9 cellular contexts compared by ENCODE assay signal in the genomic region with DNA sequence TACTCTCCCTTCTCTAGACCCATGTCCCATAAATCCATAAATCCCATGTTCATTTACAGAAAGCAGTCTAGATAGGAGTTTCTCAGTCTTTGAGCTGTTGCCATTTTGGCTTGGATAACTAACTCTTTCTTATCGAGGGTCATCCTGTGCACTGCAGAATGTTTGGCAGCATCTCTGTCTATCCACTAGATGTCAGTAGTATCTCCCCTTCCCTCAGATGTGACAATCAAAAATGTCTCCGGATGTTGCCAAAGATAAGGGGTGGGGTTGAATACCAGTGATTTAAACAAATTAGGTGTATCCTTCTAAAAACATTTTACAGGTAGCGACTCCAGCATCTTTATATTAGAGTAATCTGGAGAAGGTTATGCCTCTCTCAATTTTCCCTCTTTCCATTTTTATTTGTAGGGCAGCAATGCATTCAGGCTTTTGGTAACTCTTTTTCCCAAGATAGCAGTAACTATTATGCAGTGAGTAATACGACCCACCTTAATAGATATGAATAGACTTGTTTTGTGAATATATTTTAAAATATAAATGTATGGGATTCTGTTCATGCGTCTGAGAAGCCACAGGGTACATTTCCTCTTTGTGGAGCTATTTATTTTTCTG.
DNase-seq lines count a peak whose midpoint lies in the region; ATAC-seq and TF ChIP-seq lines count a peak whose summit lies in the region.
"Had no signal": no experiment of that assay in that cellular context is flagged by ENCODE, and none has a peak within 500 bp of the region (broad histone marks: within the 10 kb centered on the region; RNA-seq: fewer than 3 reads in every experiment).

No MANE protein-coding gene starts in this region.

- no peak overlapping the region for H3K14ac ChIP-seq in IMR-90 (replicated peaks; ENCODE audit: low read depth, low read length)

- no peaks in the 10 kb centered on the region for H3K9me1 ChIP-seq in IMR-90 (ENCODE audit: insufficient read depth, low read length)

- H3K36me3 Mint-ChIP-seq in type B pancreatic cell: no peaks in the 10 kb centered on the region

- H3K9me2 ChIP-seq in PC-3 (replicated peaks; ENCODE audit: low read length): no peaks in the 10 kb centered on the region

- no peak overlapping the region for H3K27ac ChIP-seq in IMR-90 (ENCODE audit: insufficient read depth, low read length)
- H3K27ac ChIP-seq in PC-3 (ENCODE audit: low read length): no peak overlapping the region

- no peak overlapping the region for H3K4me3 Mint-ChIP-seq in type B pancreatic cell

- H3K27ac Mint-ChIP-seq in type B pancreatic cell: no peak overlapping the region

- no peak overlapping the region for H2BK15ac ChIP-seq in IMR-90 (ENCODE audit: low read depth, low read length)

- no peak overlapping the region for H2AFZ ChIP-seq in IMR-90 (replicated peaks; ENCODE audit: low read length, poor library complexity)
- no peak overlapping the region for H2AFZ ChIP-seq in PC-3 (ENCODE audit: low read length)

- H3K4me1 Mint-ChIP-seq in type B pancreatic cell (ENCODE audit: unreplicated experiment): no peaks in the 10 kb centered on the region

- no CpG with 5 or more reads among the region's 5 CpGs for WGBS in IMR-90 (ENCODE audit: extremely low coverage in 2 of 2, insufficient read length in 1 of 2), 2 experiments

- intact Hi-C loops in IMR-90 (cut with micrococcal nuclease) (no loop called here), PC-3 (cut with micrococcal nuclease) (no loop called here)

- no peak overlapping the region for H3K18ac ChIP-seq in IMR-90 (ENCODE audit: low read depth, low read length)

- no peak for TF ChIP-seq POLR2A in IMR-90 (IDR thresholded peaks at IDR 0.05; ENCODE audit: low read depth, low read length)

- TF ChIP-seq CTCF in IMR-90 (conservative IDR thresholded peaks at IDR 0.05; ENCODE audit: low read depth, low read length) (peak; percentile 32; the same call in 1 of the 2 replicates), PC-3 (conservative IDR thresholded peaks at IDR 0.05; ENCODE audit: low read depth, low read length) (peak; percentile 81), fibroblast of mammary gland (conservative IDR thresholded peaks at IDR 0.05; ENCODE audit: control insufficient read depth, insufficient read depth, low read depth, low read length) (peak; percentile 74), type B pancreatic cell (conservative IDR thresholded peaks at IDR 0.05) (peak; percentile 70)

- H3K79me1 ChIP-seq in IMR-90 (ENCODE audit: low read depth in 1 of 2, low read length in 2 of 2): no peaks in the 10 kb centered on the region

- H2BK5ac ChIP-seq in IMR-90 (ENCODE audit: low read depth, low read length, poor library complexity, severe bottlenecking): no peak overlapping the region

- in situ Hi-C loops in IMR-90 (cut with MboI; ENCODE audit: low sequenced_read_pairs): no loop called here

- ATAC-seq in GM21737 (IDR thresholded peaks at IDR 0.05; ENCODE audit: unreplicated experiment) (peak; percentile 83), IMR-90 (ENCODE audit: low read depth) (no peak), PC-3 (peak; percentile 79; the same call in 1 of the 2 replicates), GM19397 (IDR thresholded peaks at IDR 0.05; ENCODE audit: unreplicated experiment) (no peak)

- H3K4me3 ChIP-seq in IMR-90 (ENCODE audit: insufficient read depth, low read depth, low read length) (no peak overlapping the region), PC-3 (ENCODE audit: low read length) (no peak overlapping the region), fibroblast of mammary gland (ENCODE audit: control insufficient read depth, low read depth, low read length) (no peak overlapping the region)

- no peak for TF ChIP-seq RAD21 in IMR-90 (IDR thresholded peaks at IDR 0.05; ENCODE audit: low read length)

- no peaks in the 10 kb centered on the region for H3K27me3 Mint-ChIP-seq in type B pancreatic cell

- H3K9me3 Mint-ChIP-seq in type B pancreatic cell: no peaks in the 10 kb centered on the region

- no peak overlapping the region for H2BK120ac ChIP-seq in IMR-90 (ENCODE audit: low read depth, low read length)

- H3K4ac ChIP-seq in IMR-90 (ENCODE audit: low read depth, low read length): no peak overlapping the region

- H2AK9ac ChIP-seq in IMR-90 (replicated peaks; ENCODE audit: low read depth, low read length, poor library complexity): no peak overlapping the region

- no peaks in the 10 kb centered on the region for H4K20me1 ChIP-seq in IMR-90 (ENCODE audit: insufficient read depth, low read length)
- H4K20me1 ChIP-seq in PC-3 (ENCODE audit: low read length): no peaks in the 10 kb centered on the region

- BruUV-seq in IMR-90 (replicated peaks; lab: Mats Ljungman, UMichigan) (no TSS peak), PC-3 (replicated peaks; lab: Mats Ljungman, UMichigan) (no TSS peak)

- H2AK5ac ChIP-seq in IMR-90 (ENCODE audit: low read depth, low read length): no peak overlapping the region

- dilution Hi-C loops in IMR-90 (cut with HindIII; ENCODE audit: low sequenced_read_pairs, unreplicated experiment): no loop called here

- no peaks in the 10 kb centered on the region for H3K9me3 ChIP-seq in IMR-90 (ENCODE audit: control insufficient read depth, insufficient read depth, low read length)
- 0 out of 2 replicates have a peak, but pooled peaks cover 5% of the 10 kb centered on the region for H3K9me3 ChIP-seq in PC-3 (ENCODE audit: low read length)

- no peak overlapping the region for H3K56ac ChIP-seq in IMR-90 (ENCODE audit: extremely low read depth, insufficient read depth, low read length)

- H3K4me2 ChIP-seq in IMR-90 (ENCODE audit: low read depth, low read length) (no peak overlapping the region), PC-3 (ENCODE audit: low read length) (no peak overlapping the region)

- H3K79me2 ChIP-seq in PC-3 (ENCODE audit: low read length): no peaks in the 10 kb centered on the region

- H3K27me3 ChIP-seq in IMR-90 (ENCODE audit: control insufficient read depth, insufficient read depth, low read length) (no peaks in the 10 kb centered on the region), PC-3 (ENCODE audit: low read length) (peaks cover 29% of the 10 kb centered on the region)

- H3K36me3 ChIP-seq in IMR-90 (ENCODE audit: control insufficient read depth, insufficient read depth, low read length): no peaks in the 10 kb centered on the region
- no peaks in the 10 kb centered on the region for H3K36me3 ChIP-seq in PC-3 (ENCODE audit: low read depth, low read length)

- H4K91ac ChIP-seq in IMR-90 (ENCODE audit: insufficient read depth, low read depth, low read length): no peak overlapping the region

- H4K5ac ChIP-seq in IMR-90 (ENCODE audit: low read depth, low read length): no peak overlapping the region

- POLR2A ChIA-PET in IMR-90 (lab: Charles Lee; ENCODE audit: unreplicated experiment) (no interaction called here), PC-3 (lab: Charles Lee; ENCODE audit: unreplicated experiment) (no interaction called here)

- no peak overlapping the region for H3K23ac ChIP-seq in IMR-90 (ENCODE audit: low read depth, low read length)

- H3K4me1 ChIP-seq in IMR-90 (ENCODE audit: control insufficient read depth, insufficient read depth, low read length) (no peaks in the 10 kb centered on the region), PC-3 (ENCODE audit: insufficient read depth, low read length) (no peaks in the 10 kb centered on the region)

- no peak overlapping the region for H2BK20ac ChIP-seq in IMR-90 (ENCODE audit: low read depth, low read length)

- H3K9ac ChIP-seq in IMR-90 (ENCODE audit: low read depth, low read length) (no peak overlapping the region), PC-3 (ENCODE audit: low read length) (no peak overlapping the region)

- DNase-seq in EL: peak; percentile 34
- peak; percentile 4 for DNase-seq in IMR-90
- peak; percentile 58 for DNase-seq in PC-3
- peak; percentile 26 for DNase-seq in fibroblast of mammary gland (ENCODE audit: low read depth)
- DNase-seq in type B pancreatic cell (ENCODE audit: extremely low spot score, unreplicated experiment): no peak
- no peak for DNase-seq in activated naive CD4-positive, alpha-beta T cell treated with Interleukin-2 at 50 U/mL for 16 hours
- DNase-seq: right cardiac atrium had no signal

- no peak overlapping the region for H4K8ac ChIP-seq in IMR-90 (ENCODE audit: low read depth in 2 of 2, low read length in 2 of 2)

- H3F3A ChIP-seq in PC-3 (ENCODE audit: low read length, unreplicated experiment): no peaks in the 10 kb centered on the region

- CTCF ChIA-PET in IMR-90 (lab: Yijun Ruan, JAX) (interaction anchor here (0.5 kb wide), 1 partner anchor 23 kb away, joined by 6 read pairs; no protein-coding TSS in a partner anchor), PC-3 (lab: Charles Lee) (no interaction called here)

TF ChIP-seq in IMR-90, 13 proteins besides CTCF, POLR2A, EP300 and RAD21:
- TF ChIP-seq MAFK (IDR thresholded peaks at IDR 0.05; ENCODE audit: low read depth, low read length) (no peak), ELK1 (IDR thresholded peaks at IDR 0.05; ENCODE audit: borderline replicate concordance, low read depth, low read length) (no peak), CEBPB (IDR thresholded peaks at IDR 0.05; ENCODE audit: low read depth, low read length) (no peak)

Comparison
In these comparisons a context has a peak if more than half of its experiments do, and no peak if none do; other contexts are left out.
1. DNase-seq: peak in EL (single experiment), IMR-90 (single experiment), PC-3 (single experiment) and fibroblast of mammary gland (single experiment); none in type B pancreatic cell (single experiment) and activated naive CD4-positive, alpha-beta T cell treated with Interleukin-2 at 50 U/mL for 16 hours (single experiment).
2. ATAC-seq: peak in GM21737 (single experiment) and PC-3 (single experiment); none in IMR-90 (single experiment) and GM19397 (single experiment).
3. Peak in every context shown above with its lines, with median percentiles within 50 percentile points of each other: CTCF ChIP-seq.